22 cellular contexts compared by ENCODE assay signal in genomic region chr4:113531572-113531971, GRCh38.
DNase-seq lines count a peak whose midpoint lies in the region; ATAC-seq, FAIRE-seq and TF ChIP-seq lines count a peak whose summit lies in the region.
"Had no signal": no experiment of that assay in that cellular context is flagged by ENCODE, and none has a peak within 500 bp of the region (broad histone marks: within the 10 kb centered on the region; RNA-seq: fewer than 3 reads in every experiment).

No MANE protein-coding gene starts in this region.

- H3K4me2 ChIP-seq in mammary epithelial cell (ENCODE audit: insufficient read depth, low read depth, low read length) = peak overlapping the region; percentile 66
- H3K4me2 ChIP-seq in keratinocyte (ENCODE audit: control insufficient read depth, extremely low read depth, insufficient read depth, low read depth, low read length) = peak overlapping the region; percentile 49
- no peak overlapping the region for H3K4me2 ChIP-seq in GM23338
- H3K4me2 ChIP-seq: BLaER1 had no signal

- H3K4me3 Mint-ChIP-seq in GM23338 = no peak overlapping the region
- H3K4me3 Mint-ChIP-seq: CD14-positive monocyte; CD4-positive, alpha-beta memory T cell; HFFc6 had no signal

- H3K9me1 ChIP-seq in keratinocyte (ENCODE audit: control insufficient read depth, extremely low read depth, insufficient read depth, low read length) = no peaks in the 10 kb centered on the region

- no peaks in the 10 kb centered on the region for H3K36me3 Mint-ChIP-seq in GM23338 (ENCODE audit: low read depth)

- FAIRE-seq in keratinocyte (lab: Jason Lieb, UNC) = peak; percentile 81
- FAIRE-seq: GM12892, GM18507, H54, HTR-8/SVneo had no signal

- CTCF ChIA-PET in mammary epithelial cell (lab: Charles Lee; ENCODE audit: low non-redundant PET) = no interaction called here

- BruUV-seq in mammary epithelial cell (replicated peaks; lab: Mats Ljungman, UMichigan) = no TSS peak

- no peak overlapping the region for H3K27ac Mint-ChIP-seq in GM23338
- H3K27ac Mint-ChIP-seq: CD14-positive monocyte; CD4-positive, alpha-beta memory T cell; HFFc6 had no signal

- H2AFZ ChIP-seq in mammary epithelial cell (ENCODE audit: low read depth, low read length) (no peak overlapping the region), keratinocyte (ENCODE audit: control insufficient read depth, low read length) (no peak overlapping the region), GM23338 (no peak overlapping the region)

- no peak overlapping the region for H3K4me3 ChIP-seq in mammary epithelial cell (replicated peaks in 1 of 3; ENCODE audit: insufficient read depth in 1 of 3, low read depth in 2 of 3, low read length in 3 of 3)
- H3K4me3 ChIP-seq in keratinocyte (ENCODE audit: control insufficient read depth in 2 of 3, extremely low read depth in 1 of 3, insufficient read depth in 2 of 3, low read depth in 1 of 3, low read length in 3 of 3) = no peak overlapping the region
- H3K4me3 ChIP-seq in GM23338 = no peak overlapping the region
- H3K4me3 ChIP-seq: BLaER1 had no signal

- H3K9me2 ChIP-seq in GM23338 (ENCODE audit: insufficient read depth) = no peaks in the 10 kb centered on the region

- DNase-seq in HPDE6-E6E7 (ENCODE audit: extremely low spot score) = peak; percentile 39
- DNase-seq in mammary epithelial cell = peak; percentile 71
- DNase-seq in epithelial cell of prostate (ENCODE audit: low read depth, low spot score) = peak; percentile 44
- DNase-seq in keratinocyte (ENCODE audit: low read depth, low spot score) = peak; percentile 56
- no peak for DNase-seq in NCI-H1105 (lab: John Stamatoyannopoulos, UW)
- no peak for DNase-seq in GM23338 (ENCODE audit: low spot score)
- DNase-seq: 8988T; CD4-positive, alpha-beta memory T cell; DMS153; DMS79; GDM1; HFFc6; IMR-90 had no signal

- intact Hi-C loops in mammary epithelial cell (cut with micrococcal nuclease) = loop anchor here (10.0 kb wide), 1 partner anchor 237 kb away; no protein-coding TSS in a partner anchor

- WGBS in mammary epithelial cell (ENCODE audit: low coverage, missing lambda C conversion rate) = 15% methylated on average over 2 of the region's 2 CpGs

- no peaks in the 10 kb centered on the region for H3K9me3 Mint-ChIP-seq in GM23338
- H3K9me3 Mint-ChIP-seq: CD4-positive, alpha-beta memory T cell; HFFc6 had no signal

- peaks cover 7% of the 10 kb centered on the region for H3K4me1 ChIP-seq in mammary epithelial cell (ENCODE audit: insufficient read depth, low read length)
- H3K4me1 ChIP-seq in keratinocyte (ENCODE audit: control insufficient read depth, extremely low read depth, insufficient read depth, low read length) = peaks cover 12% of the 10 kb centered on the region
- H3K4me1 ChIP-seq in GM23338 (ENCODE audit: insufficient read depth) = no peaks in the 10 kb centered on the region; the same call in 1 of the 2 replicates
- H3K4me1 ChIP-seq: BLaER1 had no signal

- TF ChIP-seq CTCF in mammary epithelial cell (conservative IDR thresholded peaks at IDR 0.05 in 1 of 2, IDR thresholded peaks at IDR 0.05 in 1 of 2; ENCODE audit: extremely low read depth in 1 of 2, insufficient read depth in 1 of 2, low read depth in 1 of 2, low read length in 2 of 2) (no peak), keratinocyte (optimal IDR thresholded peaks at IDR 0.05 in 1 of 3, IDR thresholded peaks at IDR 0.05 in 1 of 3, conservative IDR thresholded peaks at IDR 0.05 in 1 of 3; ENCODE audit: extremely low read depth in 1 of 3, insufficient read depth in 2 of 3, low read length in 3 of 3) (no peak), GM23338 (conservative IDR thresholded peaks at IDR 0.05; ENCODE audit: low read depth in 2 of 2) (no peak)

- no peaks in the 10 kb centered on the region for H3K36me3 ChIP-seq in mammary epithelial cell (ENCODE audit: insufficient read depth, low read length)
- peaks cover 0 to 1% of the 10 kb centered on the region in 2 experiments for H3K36me3 ChIP-seq in keratinocyte (ENCODE audit: control insufficient read depth in 2 of 2, extremely low read depth in 1 of 2, insufficient read depth in 2 of 2, low read length in 2 of 2)
- H3K36me3 ChIP-seq in GM23338 (ENCODE audit: insufficient read depth) = no peaks in the 10 kb centered on the region

- peak overlapping the region; percentile 17 for H3K9ac ChIP-seq in mammary epithelial cell (ENCODE audit: insufficient read depth, low read length)
- no peak overlapping the region for H3K9ac ChIP-seq in keratinocyte (ENCODE audit: control insufficient read depth, extremely low read depth, insufficient read depth, low read length)
- H3K9ac ChIP-seq: BLaER1 had no signal

- H3K27ac ChIP-seq in mammary epithelial cell (ENCODE audit: insufficient read depth, low read depth, low read length) (peak overlapping the region; percentile 52), epithelial cell of prostate (no peak overlapping the region), keratinocyte (ENCODE audit: control insufficient read depth, insufficient read depth, low read length) (peak overlapping the region; percentile 27), GM23338 (ENCODE audit: low read depth) (no peak overlapping the region)
- H3K27ac ChIP-seq: BLaER1, HL-60 had no signal

- ATAC-seq in GM19023 (IDR thresholded peaks at IDR 0.05; ENCODE audit: unreplicated experiment) (no peak), GM23338 (no peak)
- ATAC-seq: HCT116 had no signal

- no peaks in the 10 kb centered on the region for H3K9me3 ChIP-seq in mammary epithelial cell (replicated peaks; ENCODE audit: insufficient read depth, low read length)
- no peaks in the 10 kb centered on the region for H3K9me3 ChIP-seq in keratinocyte (ENCODE audit: control insufficient read depth, low read depth, low read length)
- H3K9me3 ChIP-seq: BLaER1 had no signal

- H3F3A ChIP-seq in GM23338 (replicated peaks; ENCODE audit: low read depth) = no peaks in the 10 kb centered on the region

- H3K27me3 ChIP-seq in mammary epithelial cell (ENCODE audit: insufficient read depth, low read length) (no peaks in the 10 kb centered on the region), keratinocyte (ENCODE audit: control insufficient read depth, extremely low read depth, insufficient read depth, low read length) (no peaks in the 10 kb centered on the region), GM23338 (ENCODE audit: insufficient read depth) (no peaks in the 10 kb centered on the region)
- H3K27me3 ChIP-seq: BLaER1 had no signal

- H4K20me1 ChIP-seq in mammary epithelial cell (ENCODE audit: insufficient read depth, low read length) = no peaks in the 10 kb centered on the region
- no peaks in the 10 kb centered on the region for H4K20me1 ChIP-seq in keratinocyte (ENCODE audit: control insufficient read depth, extremely low read depth, insufficient read depth, low read length)
- no peaks in the 10 kb centered on the region for H4K20me1 ChIP-seq in GM23338 (replicated peaks; ENCODE audit: insufficient read depth)
- H4K20me1 ChIP-seq: BLaER1 had no signal

- H3K4me1 Mint-ChIP-seq in GM23338 = peaks cover 4% of the 10 kb centered on the region; the same call in 2 of the 3 replicates
- H3K4me1 Mint-ChIP-seq: CD14-positive monocyte; CD4-positive, alpha-beta memory T cell had no signal

- no peaks in the 10 kb centered on the region for H3K79me2 ChIP-seq in mammary epithelial cell (ENCODE audit: insufficient read depth, low read length)
- H3K79me2 ChIP-seq in keratinocyte (ENCODE audit: control insufficient read depth, insufficient read depth, low read length) = no peaks in the 10 kb centered on the region
- no peaks in the 10 kb centered on the region for H3K79me2 ChIP-seq in GM23338 (replicated peaks; ENCODE audit: insufficient read depth)

- H3K27me3 Mint-ChIP-seq in GM23338 (ENCODE audit: insufficient read depth, low read depth, poor library complexity) = no peaks in the 10 kb centered on the region
- H3K27me3 Mint-ChIP-seq: CD4-positive, alpha-beta memory T cell had no signal

- dilution Hi-C loops in mammary epithelial cell (cut with HindIII; ENCODE audit: low sequenced_read_pairs) = no loop called here
- dilution Hi-C loops in keratinocyte (cut with MboI; ENCODE audit: extremely low pct_ligation_motif_present, low sequenced_read_pairs) = no loop called here

- in situ Hi-C loops in mammary epithelial cell (cut with MboI; ENCODE audit: low sequenced_read_pairs in 2 of 2) = loop anchor here in 1 of 2 donors (25.0 kb wide), 1 partner anchor 244 kb away; no protein-coding TSS in a partner anchor

TF ChIP-seq in GM23338, 12 proteins besides CTCF, POLR2A, EP300 and RAD21 (continues in another document):
- TF ChIP-seq NANOG (IDR thresholded peaks at IDR 0.05; ENCODE audit: borderline replicate concordance) (no peak), EZH2 (IDR thresholded peaks at IDR 0.05; ENCODE audit: low read depth, unreplicated experiment) (no peak)

Comparison
In these comparisons a context has a peak if more than half of its experiments do, and no peak if none do; other contexts are left out.
1. DNase-seq: peak in HPDE6-E6E7 (single experiment), mammary epithelial cell (single experiment), epithelial cell of prostate (single experiment) and keratinocyte (single experiment); none in NCI-H1105 (single experiment) and GM23338 (single experiment).
2. H3K27ac ChIP-seq: peak in mammary epithelial cell (single experiment) and keratinocyte (single experiment); none in epithelial cell of prostate (single experiment) and GM23338 (single experiment).